8 cellular contexts compared by ENCODE assay signal in the genomic region with DNA sequence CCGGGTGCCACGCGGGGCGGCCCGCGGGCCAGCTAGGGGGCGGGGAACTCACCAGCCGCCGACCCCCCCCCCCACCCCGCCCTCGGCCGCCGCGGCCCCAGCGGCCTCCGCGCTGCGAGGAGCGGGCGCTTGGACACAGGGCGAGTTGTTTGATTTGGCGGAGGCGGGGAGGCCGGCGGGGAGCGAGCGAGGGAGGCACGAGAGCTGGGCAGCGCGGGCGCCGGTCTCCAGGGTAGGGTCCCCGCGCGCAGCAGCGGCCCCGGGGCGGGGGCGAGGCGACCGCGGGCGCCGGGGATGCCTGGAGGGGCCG.
DNase-seq lines count a peak whose midpoint lies in the region; ATAC-seq and TF ChIP-seq lines count a peak whose summit lies in the region.

No MANE protein-coding gene starts in this region.

- peaks cover 3% of the 10 kb centered on the region for H3K9me3 Mint-ChIP-seq in memory B cell
- H3K9me3 Mint-ChIP-seq in naive thymus-derived CD8-positive, alpha-beta T cell: peaks cover 0 to 6% (median 0%) of the 10 kb centered on the region in 9 donors

- H3K4me3 Mint-ChIP-seq in memory B cell: peak overlapping the region; percentile 68
- peak overlapping the region in 1 of 10 donors; percentile 21 for H3K4me3 Mint-ChIP-seq in naive thymus-derived CD8-positive, alpha-beta T cell

- no peak for DNase-seq in Right ventricle myocardium superior
- no peak for DNase-seq in Right ventricle myocardium inferior (ENCODE audit: missing footprints)
- peak; percentile 27 for DNase-seq in cerebellum (ENCODE audit: low spot score)
- peak in 1 of 2 donors; percentile 23 for DNase-seq in memory B cell (ENCODE audit: low spot score in 2 of 2)
- no peak for DNase-seq in omental fat pad (ENCODE audit: low spot score)
- DNase-seq in naive thymus-derived CD8-positive, alpha-beta T cell: no peak
- no peak for DNase-seq in Kasumi-1 (lab: John Stamatoyannopoulos, UW)

- peaks cover 9% of the 10 kb centered on the region for H3K4me1 Mint-ChIP-seq in memory B cell
- peaks cover 6 to 8% (median 7%) of the 10 kb centered on the region in 4 donors for H3K4me1 Mint-ChIP-seq in naive thymus-derived CD8-positive, alpha-beta T cell

- ATAC-seq in Right ventricle myocardium superior (ENCODE audit: poor library complexity) (peak; percentile 46), Right ventricle myocardium inferior (no peak), HG03135 (IDR thresholded peaks at IDR 0.05; ENCODE audit: unreplicated experiment) (peak; percentile 20), memory B cell (ENCODE audit: low read depth) (peak; percentile 28), omental fat pad (ENCODE audit: low FRiP score) (no peak)
- no peak for ATAC-seq in naive thymus-derived CD8-positive, alpha-beta T cell

- H3K36me3 Mint-ChIP-seq in memory B cell: no peaks in the 10 kb centered on the region
- peaks cover 0 to 10% (median 8%) of the 10 kb centered on the region in 3 donors for H3K36me3 Mint-ChIP-seq in naive thymus-derived CD8-positive, alpha-beta T cell

- POLR2A ChIA-PET in naive thymus-derived CD8-positive, alpha-beta T cell (lab: Charles Lee): no interaction called here

- H3K27me3 Mint-ChIP-seq in memory B cell: peaks cover 22% of the 10 kb centered on the region
- H3K27me3 Mint-ChIP-seq in naive thymus-derived CD8-positive, alpha-beta T cell: peaks cover 32 to 73% (median 65%) of the 10 kb centered on the region in 5 donors

- TF ChIP-seq CTCF in omental fat pad (IDR thresholded peaks at IDR 0.05): no peak

- peak overlapping the region; percentile 87 for H3K27ac Mint-ChIP-seq in memory B cell
- no peak overlapping the region for H3K27ac Mint-ChIP-seq in naive thymus-derived CD8-positive, alpha-beta T cell

- intact Hi-C loops in Right ventricle myocardium superior (cut with DNase I): no loop called here
- intact Hi-C loops in Right ventricle myocardium inferior (cut with DNase I): no loop called here

Comparison
In these comparisons a context has a peak if more than half of its experiments do, and no peak if none do; other contexts are left out.
1. ATAC-seq: peak in Right ventricle myocardium superior (single experiment), HG03135 (single experiment) and memory B cell (single experiment); none in Right ventricle myocardium inferior (single experiment), omental fat pad (single experiment) and naive thymus-derived CD8-positive, alpha-beta T cell (0 of 2).